Comparison of ENCODE assay signal across 19 cellular contexts in the genomic region with DNA sequence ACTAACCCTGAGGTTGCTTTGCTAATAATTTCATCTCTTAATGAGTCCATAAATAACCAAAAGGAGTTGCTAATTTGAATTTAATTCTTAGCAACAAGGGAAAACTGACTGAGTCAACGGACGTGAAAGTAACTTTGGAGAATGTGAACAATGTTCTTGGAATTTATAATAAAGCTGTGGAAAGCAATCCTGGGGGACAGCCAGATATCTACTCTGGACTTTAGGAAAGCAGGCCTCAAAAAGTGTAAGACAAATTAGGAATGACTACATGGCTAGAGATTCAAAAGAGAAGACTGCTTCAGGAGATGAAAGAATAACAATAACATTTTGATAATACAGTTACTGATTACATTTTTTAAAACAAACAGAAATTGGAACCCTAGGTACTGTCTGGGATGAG.
DNase-seq lines count a peak whose midpoint lies in the region; ATAC-seq, FAIRE-seq and TF ChIP-seq lines count a peak whose summit lies in the region.
"Had no signal": no experiment of that assay in that cellular context is flagged by ENCODE, and none has a peak within 500 bp of the region (broad histone marks: within the 10 kb centered on the region; RNA-seq: fewer than 3 reads in every experiment).

No MANE protein-coding gene starts in this region.

- no peak for FAIRE-seq in GM12891 (lab: Jason Lieb, UNC)
- FAIRE-seq: G401.6, keratinocyte had no signal

- DNase-seq in AG10803 (ENCODE audit: low read depth) = peak; percentile 95
- peak; percentile 84 for DNase-seq in NCI-H226
- peak; percentile 75 for DNase-seq in dermis blood vessel endothelial cell
- DNase-seq in myocyte (ENCODE audit: low read depth) = peak; percentile 47
- DNase-seq in foreskin melanocyte = no peak
- no peak for DNase-seq in Right ventricle myocardium inferior (ENCODE audit: missing footprints)
- no peak for DNase-seq in HuH-7.5 (ENCODE audit: low spot score)
- DNase-seq in GM12891 (ENCODE audit: insufficient read length, low spot score) = no peak
- DNase-seq: activated CD4-positive, alpha-beta T cell treated with anti-CD3 and anti-CD28 coated beads, Interleukin-2, amount 50 U/mL, for 48 hours; activated effector memory CD4-positive, alpha-beta T cell treated with Interleukin-2 at 50 U/mL for 16 hours; gastrocnemius medialis; H9; NCI-H1092; NCI-H2227 treated with DMSO at 0.1 percent for 48 hours; OCI-M1; retina; stimulated activated naive CD8-positive, alpha-beta T cell treated with anti-CD3 and anti-CD28 coated beads, Interleukin-15, Interleukin-2, amounts not matched to agents 100 U/mL and 50 U/mL, for 24 hours had no signal

- no peak for ATAC-seq in Right ventricle myocardium inferior
- ATAC-seq: gastrocnemius medialis; stimulated activated naive CD8-positive, alpha-beta T cell treated with anti-CD3 and anti-CD28 coated beads, Interleukin-15, Interleukin-2, amounts not matched to agents 100 U/mL and 50 U/mL, for 24 hours had no signal

- intact Hi-C loops in Right ventricle myocardium inferior (cut with DNase I) = no loop called here

- TF ChIP-seq CTCF in AG10803 (conservative IDR thresholded peaks at IDR 0.05; ENCODE audit: low read length) = no peak

- TF ChIP-seq POLR2A in GM12891 (IDR thresholded peaks at IDR 0.05; ENCODE audit: low read depth, low read length) = no peak

- no peak overlapping the region for H3K4me3 ChIP-seq in AG10803 (ENCODE audit: low read length)
- H3K4me3 ChIP-seq: gastrocnemius medialis had no signal

TF ChIP-seq in GM12891, 5 proteins besides CTCF, POLR2A, EP300 and RAD21:
- TF ChIP-seq SPI1 (IDR thresholded peaks at IDR 0.05; ENCODE audit: low read depth, low read length) (no peak), TAF1 (IDR thresholded peaks at IDR 0.05; ENCODE audit: low read depth, low read length) (no peak), POU2F2 (IDR thresholded peaks at IDR 0.05; ENCODE audit: low read depth, low read length) (no peak), POLR2AphosphoS5 (IDR thresholded peaks at IDR 0.05; ENCODE audit: low read depth, low read length) (no peak), PAX5 (IDR thresholded peaks at IDR 0.05; ENCODE audit: insufficient read depth, low read length, severe bottlenecking) (no peak)

Comparison
In these comparisons a context has a peak if more than half of its experiments do, and no peak if none do; other contexts are left out.
1. DNase-seq: peak in AG10803 (single experiment), NCI-H226 (single experiment), dermis blood vessel endothelial cell (single experiment) and myocyte (single experiment); none in foreskin melanocyte (single experiment), Right ventricle myocardium inferior (single experiment), HuH-7.5 (single experiment) and GM12891 (single experiment).